In genomic region chr5:134114886-134115805, GRCh38 we compare ENCODE assay signal across 8 cellular contexts. TPM values are rescaled to one million over a fixed set of nuclear protein-coding genes. Genes with fewer than 3 reads are reported as not detected.
DNase-seq lines count a peak whose midpoint lies in the region; ATAC-seq and TF ChIP-seq lines count a peak whose summit lies in the region.

No MANE protein-coding gene starts in this region.

- peak overlapping the region; percentile 99 for H3K4me2 ChIP-seq in DND-41 (ENCODE audit: insufficient read depth, low read length)

- DNase-seq in DND-41 = peak; percentile 60
- no peak for DNase-seq in cardiac fibroblast (ENCODE audit: low read depth in 2 of 2)
- DNase-seq in naive thymus-derived CD4-positive, alpha-beta T cell = peak in 8 of 9 donors; percentile 53 to 77 (median 70)
- no peak for DNase-seq in posterior cingulate gyrus
- DNase-seq in middle frontal gyrus (ENCODE audit: extremely low spot score, low spot score) = no peak

- peaks cover 0 to 48% (median 0%) of the 10 kb centered on the region in 5 donors for H3K27me3 Mint-ChIP-seq in naive thymus-derived CD4-positive, alpha-beta T cell

- H3K4me1 Mint-ChIP-seq in naive thymus-derived CD4-positive, alpha-beta T cell = peaks cover 25 to 74% (median 30%) of the 10 kb centered on the region in 7 donors

- CTCF ChIA-PET in naive thymus-derived CD4-positive, alpha-beta T cell (lab: Charles Lee) = interaction anchor here (0.9 to 17.6 kb wide), 3 partner anchors 22 to 73 kb away, joined by 3 to 394 read pairs (median 53); no protein-coding TSS in a partner anchor

- H3K4me3 ChIP-seq in DND-41 (ENCODE audit: low read depth in 1 of 2, low read length in 2 of 2) = peak overlapping the region in 1 of 2 experiments; percentile 72; a peak in 2 of 4 replicates
- peak overlapping the region; percentile 42 for H3K4me3 ChIP-seq in WI38 (ENCODE audit: low read depth, low read length)
- H3K4me3 ChIP-seq in cardiac fibroblast (replicated peaks in 1 of 2; ENCODE audit: low read depth in 2 of 2, low read length in 2 of 2) = peak overlapping the region; percentile 35 to 55
- peak overlapping the region; percentile 86 for H3K4me3 ChIP-seq in naive thymus-derived CD4-positive, alpha-beta T cell (ENCODE audit: low read length)
- H3K4me3 ChIP-seq in subcutaneous abdominal adipose tissue (ENCODE audit: low read depth in 1 of 5, low read length in 5 of 5) = peak overlapping the region; percentile 13 to 69 (median 35)

- H3K79me2 ChIP-seq in DND-41 (ENCODE audit: insufficient read depth, low read length) = no peaks in the 10 kb centered on the region

- POLR2A ChIA-PET in naive thymus-derived CD4-positive, alpha-beta T cell (lab: Charles Lee) = interaction anchor here (1.1 to 48.2 kb wide), 7 partner anchors 40 to 111 kb away, joined by 3 to 1333 read pairs (median 10); partner anchors contain the start of genes PPP2CA and SKP1

- H3K27ac Mint-ChIP-seq in naive thymus-derived CD4-positive, alpha-beta T cell = peak overlapping the region; percentile 24 to 99 (median 90)

- H3K27me3 ChIP-seq in DND-41 (ENCODE audit: insufficient read depth, low read length, poor library complexity) = peaks cover 45% of the 10 kb centered on the region
- no peaks in the 10 kb centered on the region for H3K27me3 ChIP-seq in naive thymus-derived CD4-positive, alpha-beta T cell (ENCODE audit: control insufficient read depth in 2 of 2, insufficient read depth in 2 of 2, low read length in 2 of 2)
- peaks cover 4 to 24% (median 13%) of the 10 kb centered on the region in 5 donors for H3K27me3 ChIP-seq in subcutaneous abdominal adipose tissue (ENCODE audit: control insufficient read depth in 5 of 5, insufficient read depth in 4 of 5, low read length in 5 of 5)

- H2AFZ ChIP-seq in DND-41 (ENCODE audit: low read depth, low read length) = no peak overlapping the region

- H3K9ac ChIP-seq in DND-41 (ENCODE audit: low read depth, low read length) (peak overlapping the region; percentile 29; the same call in 1 of the 2 replicates), subcutaneous abdominal adipose tissue (ENCODE audit: low read length in 5 of 5) (no peak overlapping the region)

- peaks cover 31% of the 10 kb centered on the region for H4K20me1 ChIP-seq in DND-41 (ENCODE audit: insufficient read depth, low read length)

- H3K4me3 Mint-ChIP-seq in naive thymus-derived CD4-positive, alpha-beta T cell = peak overlapping the region; percentile 81 to 100 (median 98)

- peaks cover 27 to 48% (median 46%) of the 10 kb centered on the region in 5 donors for H3K36me3 Mint-ChIP-seq in naive thymus-derived CD4-positive, alpha-beta T cell

- TF ChIP-seq CTCF in DND-41 (IDR thresholded peaks at IDR 0.05; ENCODE audit: borderline replicate concordance, extremely low read depth, low read length, poor library complexity, severe bottlenecking) (no peak), WI38 (IDR thresholded peaks at IDR 0.05; ENCODE audit: low read depth, low read length) (no peak), cardiac fibroblast (IDR thresholded peaks at IDR 0.05; ENCODE audit: low read depth, low read length) (no peak)

- ATAC-seq in DND-41 (ENCODE audit: insufficient read depth, low read depth) (peak; percentile 20; the same call in 2 of the 3 replicates), HG02852 (IDR thresholded peaks at IDR 0.05; ENCODE audit: unreplicated experiment) (peak; percentile 13)
- ATAC-seq in naive thymus-derived CD4-positive, alpha-beta T cell = peak; percentile 12

- H3K4me1 ChIP-seq in DND-41 (ENCODE audit: insufficient read depth, low read length) (peaks cover 12% of the 10 kb centered on the region), subcutaneous abdominal adipose tissue (ENCODE audit: control insufficient read depth in 5 of 5, insufficient read depth in 5 of 5, low read length in 5 of 5) (peaks cover 6 to 28% (median 18%) of the 10 kb centered on the region in 5 donors)
- H3K4me1 ChIP-seq in naive thymus-derived CD4-positive, alpha-beta T cell (ENCODE audit: control insufficient read depth in 2 of 2, insufficient read depth in 2 of 2, low read length in 2 of 2) = peaks cover 28 to 72% of the 10 kb centered on the region in 2 donors

- no peaks in the 10 kb centered on the region for H3K9me3 ChIP-seq in DND-41 (ENCODE audit: insufficient read depth, low read length, severe bottlenecking)
- no peaks in the 10 kb centered on the region for H3K9me3 ChIP-seq in naive thymus-derived CD4-positive, alpha-beta T cell (ENCODE audit: control insufficient read depth in 2 of 3, low read length in 3 of 3)
- no peaks in the 10 kb centered on the region for H3K9me3 ChIP-seq in subcutaneous abdominal adipose tissue (ENCODE audit: control insufficient read depth in 5 of 5, low read length in 5 of 5)

- H3K27ac ChIP-seq in DND-41 (ENCODE audit: low read length) (no peak overlapping the region), subcutaneous abdominal adipose tissue (ENCODE audit: low read depth, low read length) (no peak overlapping the region)
- peak overlapping the region; percentile 97 for H3K27ac ChIP-seq in naive thymus-derived CD4-positive, alpha-beta T cell (ENCODE audit: low read depth, low read length)

- no peaks in the 10 kb centered on the region for H3K36me3 ChIP-seq in DND-41 (ENCODE audit: insufficient read depth, low read length)
- H3K36me3 ChIP-seq in naive thymus-derived CD4-positive, alpha-beta T cell (ENCODE audit: control insufficient read depth in 2 of 3, insufficient read depth in 3 of 3, low read length in 3 of 3) = peaks cover 4 to 51% (median 41%) of the 10 kb centered on the region in 3 experiments
- H3K36me3 ChIP-seq in subcutaneous abdominal adipose tissue (ENCODE audit: control insufficient read depth in 5 of 5, insufficient read depth in 5 of 5, low read length in 5 of 5) = no peaks in the 10 kb centered on the region

- H3K9me3 Mint-ChIP-seq in naive thymus-derived CD4-positive, alpha-beta T cell = peaks cover 0 to 2% (median 0%) of the 10 kb centered on the region in 11 donors

- intact Hi-C loops in naive thymus-derived CD4-positive, alpha-beta T cell (cut with micrococcal nuclease) = loop anchor here (1.0 to 5.0 kb wide), 10 partner anchors 7 to 112 kb away; partner anchors contain the start of genes PPP2CA (in 1 of the 2) and SKP1 (in 1 of the 2)
- intact Hi-C loops in posterior cingulate gyrus (cut with DNase I) = no loop called here

RNA-seq across cellular contexts. Expression of gene TCF7, which starts 0.7 kb away (rescaled TPM):
- 1,000 to 10,000 TPM in 2 of 5 experiments, 100 to 1,000 TPM in 3; 203 to 1,066 (median 643) TPM for total RNA-seq in naive thymus-derived CD4-positive, alpha-beta T cell
- polyA plus RNA-seq in naive thymus-derived CD4-positive, alpha-beta T cell = 100 to 1,000 TPM; 356 to 560 TPM

Comparison
In these comparisons a context has a peak if more than half of its experiments do, and no peak if none do; other contexts are left out.
1. DNase-seq: peak in DND-41 (single experiment) and naive thymus-derived CD4-positive, alpha-beta T cell (8 of 9); none in cardiac fibroblast (0 of 2), posterior cingulate gyrus (0 of 10) and middle frontal gyrus (single experiment).
2. Peak in every context shown above with its lines, with median percentiles within 50 percentile points of each other: ATAC-seq.